Comparison of ENCODE assay signal across 2 cellular contexts in the genomic region with DNA sequence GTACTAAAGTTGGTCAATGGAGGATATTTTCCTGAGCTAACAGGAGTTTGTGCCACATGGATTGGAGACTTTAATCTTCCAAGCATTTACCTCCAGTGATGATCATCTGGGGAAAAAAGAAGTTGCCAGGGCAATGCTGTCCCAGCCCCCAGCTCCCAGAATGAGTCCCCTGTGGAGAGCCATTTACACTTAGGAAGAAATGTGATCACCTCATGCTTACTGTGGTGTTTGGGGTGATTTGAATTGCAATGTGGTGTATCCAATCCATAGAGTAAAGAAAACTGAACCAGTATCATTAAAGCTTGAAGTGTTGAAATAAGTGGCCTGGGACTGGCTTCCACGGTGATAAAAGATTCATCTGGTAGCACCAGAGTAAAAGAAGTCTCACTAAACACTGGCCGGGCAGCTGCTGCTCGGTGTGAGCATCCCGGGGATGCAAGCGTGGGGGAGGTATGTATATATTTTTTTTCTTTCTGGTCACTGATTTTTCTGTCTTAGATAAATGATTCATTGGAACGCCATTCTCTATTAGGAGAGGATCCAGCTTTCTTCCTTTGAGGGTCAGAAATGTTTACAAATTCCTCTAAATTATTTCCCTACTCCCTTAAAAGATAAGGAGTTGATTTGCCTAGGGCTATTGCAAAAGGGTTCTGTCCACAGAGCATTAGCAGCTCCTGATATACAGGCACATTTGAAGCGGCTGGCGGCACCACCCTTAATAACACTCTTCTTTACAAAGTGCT.
A peak's percentile ranks its signal among the peaks of the same experiment; 100 is the strongest.
TF ChIP-seq lines count a peak whose summit lies in the region.

No MANE protein-coding gene starts in this region.

TF ChIP-seq in WTC11, 78 proteins besides CTCF, POLR2A, EP300 and RAD21:
- peak; percentile 31; the same call in 1 of the 2 replicates for TF ChIP-seq ZNF671 (CRISPR knock-in tag; IDR thresholded peaks at IDR 0.05)
- no peak for TF ChIP-seq JAZF1 (CRISPR knock-in tag; IDR thresholded peaks at IDR 0.05)
- 0 out of 2 replicates have a peak, but pooled peaks have one; percentile 40 for TF ChIP-seq ETV6 (CRISPR knock-in tag; IDR thresholded peaks at IDR 0.05)
- peak; percentile 72 for TF ChIP-seq ZNF281 (CRISPR knock-in tag; IDR thresholded peaks at IDR 0.05)
- TF ChIP-seq, protein P1, sequence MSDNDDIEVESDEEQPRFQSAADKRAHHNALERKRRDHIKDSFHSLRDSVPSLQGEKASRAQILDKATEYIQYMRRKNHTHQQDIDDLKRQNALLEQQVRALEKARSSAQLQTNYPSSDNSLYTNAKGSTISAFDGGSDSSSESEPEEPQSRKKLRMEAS (CRISPR knock-in tag; IDR thresholded peaks at IDR 0.05) = peak; percentile 58; the same call in 1 of the 2 replicates
- peak; percentile 53; the same call in 1 of the 2 replicates for TF ChIP-seq FOXK1 (CRISPR knock-in tag; IDR thresholded peaks at IDR 0.05)
- TF ChIP-seq, protein P2, sequence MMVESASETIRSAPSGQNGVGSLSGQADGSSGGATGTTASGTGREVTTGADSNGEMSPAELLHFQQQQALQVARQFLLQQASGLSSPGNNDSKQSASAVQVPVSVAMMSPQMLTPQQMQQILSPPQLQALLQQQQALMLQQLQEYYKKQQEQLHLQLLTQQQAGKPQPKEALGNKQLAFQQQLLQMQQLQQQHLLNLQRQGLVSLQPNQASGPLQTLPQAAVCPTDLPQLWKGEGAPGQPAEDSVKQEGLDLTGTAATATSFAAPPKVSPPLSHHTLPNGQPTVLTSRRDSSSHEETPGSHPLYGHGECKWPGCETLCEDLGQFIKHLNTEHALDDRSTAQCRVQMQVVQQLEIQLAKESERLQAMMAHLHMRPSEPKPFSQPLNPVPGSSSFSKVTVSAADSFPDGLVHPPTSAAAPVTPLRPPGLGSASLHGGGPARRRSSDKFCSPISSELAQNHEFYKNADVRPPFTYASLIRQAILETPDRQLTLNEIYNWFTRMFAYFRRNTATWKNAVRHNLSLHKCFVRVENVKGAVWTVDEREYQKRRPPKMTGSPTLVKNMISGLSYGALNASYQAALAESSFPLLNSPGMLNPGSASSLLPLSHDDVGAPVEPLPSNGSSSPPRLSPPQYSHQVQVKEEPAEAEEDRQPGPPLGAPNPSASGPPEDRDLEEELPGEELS (CRISPR knock-in tag; IDR thresholded peaks at IDR 0.05) = peak; percentile 90; the same call in 1 of the 2 replicates
- TF ChIP-seq NR3C1 (CRISPR knock-in tag; conservative IDR thresholded peaks at IDR 0.05; ENCODE audit: low read depth) = no peak
- TF ChIP-seq, protein P3, sequence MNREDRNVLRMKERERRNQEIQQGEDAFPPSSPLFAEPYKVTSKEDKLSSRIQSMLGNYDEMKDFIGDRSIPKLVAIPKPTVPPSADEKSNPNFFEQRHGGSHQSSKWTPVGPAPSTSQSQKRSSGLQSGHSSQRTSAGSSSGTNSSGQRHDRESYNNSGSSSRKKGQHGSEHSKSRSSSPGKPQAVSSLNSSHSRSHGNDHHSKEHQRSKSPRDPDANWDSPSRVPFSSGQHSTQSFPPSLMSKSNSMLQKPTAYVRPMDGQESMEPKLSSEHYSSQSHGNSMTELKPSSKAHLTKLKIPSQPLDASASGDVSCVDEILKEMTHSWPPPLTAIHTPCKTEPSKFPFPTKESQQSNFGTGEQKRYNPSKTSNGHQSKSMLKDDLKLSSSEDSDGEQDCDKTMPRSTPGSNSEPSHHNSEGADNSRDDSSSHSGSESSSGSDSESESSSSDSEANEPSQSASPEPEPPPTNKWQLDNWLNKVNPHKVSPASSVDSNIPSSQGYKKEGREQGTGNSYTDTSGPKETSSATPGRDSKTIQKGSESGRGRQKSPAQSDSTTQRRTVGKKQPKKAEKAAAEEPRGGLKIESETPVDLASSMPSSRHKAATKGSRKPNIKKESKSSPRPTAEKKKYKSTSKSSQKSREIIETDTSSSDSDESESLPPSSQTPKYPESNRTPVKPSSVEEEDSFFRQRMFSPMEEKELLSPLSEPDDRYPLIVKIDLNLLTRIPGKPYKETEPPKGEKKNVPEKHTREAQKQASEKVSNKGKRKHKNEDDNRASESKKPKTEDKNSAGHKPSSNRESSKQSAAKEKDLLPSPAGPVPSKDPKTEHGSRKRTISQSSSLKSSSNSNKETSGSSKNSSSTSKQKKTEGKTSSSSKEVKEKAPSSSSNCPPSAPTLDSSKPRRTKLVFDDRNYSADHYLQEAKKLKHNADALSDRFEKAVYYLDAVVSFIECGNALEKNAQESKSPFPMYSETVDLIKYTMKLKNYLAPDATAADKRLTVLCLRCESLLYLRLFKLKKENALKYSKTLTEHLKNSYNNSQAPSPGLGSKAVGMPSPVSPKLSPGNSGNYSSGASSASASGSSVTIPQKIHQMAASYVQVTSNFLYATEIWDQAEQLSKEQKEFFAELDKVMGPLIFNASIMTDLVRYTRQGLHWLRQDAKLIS (CRISPR knock-in tag; IDR thresholded peaks at IDR 0.05; ENCODE audit: borderline replicate concordance) = 0 out of 2 replicates have a peak, but pooled peaks have one; percentile 59
TF ChIP-seq in WTC11: peak in this region for 7.

TF ChIP-seq in neural cell, 6 proteins besides CTCF, POLR2A, EP300 and RAD21:
- TF ChIP-seq POLR2AphosphoS5 (IDR thresholded peaks at IDR 0.05) (no peak), MXI1 (conservative IDR thresholded peaks at IDR 0.05; ENCODE audit: poor library complexity, severe bottlenecking) (no peak), TAF1 (IDR thresholded peaks at IDR 0.05; ENCODE audit: low read depth) (no peak), EZH2 (IDR thresholded peaks at IDR 0.05; ENCODE audit: borderline replicate concordance, insufficient read depth, low read length, poor library complexity, severe bottlenecking) (no peak), SMC3 (conservative IDR thresholded peaks at IDR 0.05; ENCODE audit: poor library complexity) (no peak)
- TF ChIP-seq, protein P4, sequence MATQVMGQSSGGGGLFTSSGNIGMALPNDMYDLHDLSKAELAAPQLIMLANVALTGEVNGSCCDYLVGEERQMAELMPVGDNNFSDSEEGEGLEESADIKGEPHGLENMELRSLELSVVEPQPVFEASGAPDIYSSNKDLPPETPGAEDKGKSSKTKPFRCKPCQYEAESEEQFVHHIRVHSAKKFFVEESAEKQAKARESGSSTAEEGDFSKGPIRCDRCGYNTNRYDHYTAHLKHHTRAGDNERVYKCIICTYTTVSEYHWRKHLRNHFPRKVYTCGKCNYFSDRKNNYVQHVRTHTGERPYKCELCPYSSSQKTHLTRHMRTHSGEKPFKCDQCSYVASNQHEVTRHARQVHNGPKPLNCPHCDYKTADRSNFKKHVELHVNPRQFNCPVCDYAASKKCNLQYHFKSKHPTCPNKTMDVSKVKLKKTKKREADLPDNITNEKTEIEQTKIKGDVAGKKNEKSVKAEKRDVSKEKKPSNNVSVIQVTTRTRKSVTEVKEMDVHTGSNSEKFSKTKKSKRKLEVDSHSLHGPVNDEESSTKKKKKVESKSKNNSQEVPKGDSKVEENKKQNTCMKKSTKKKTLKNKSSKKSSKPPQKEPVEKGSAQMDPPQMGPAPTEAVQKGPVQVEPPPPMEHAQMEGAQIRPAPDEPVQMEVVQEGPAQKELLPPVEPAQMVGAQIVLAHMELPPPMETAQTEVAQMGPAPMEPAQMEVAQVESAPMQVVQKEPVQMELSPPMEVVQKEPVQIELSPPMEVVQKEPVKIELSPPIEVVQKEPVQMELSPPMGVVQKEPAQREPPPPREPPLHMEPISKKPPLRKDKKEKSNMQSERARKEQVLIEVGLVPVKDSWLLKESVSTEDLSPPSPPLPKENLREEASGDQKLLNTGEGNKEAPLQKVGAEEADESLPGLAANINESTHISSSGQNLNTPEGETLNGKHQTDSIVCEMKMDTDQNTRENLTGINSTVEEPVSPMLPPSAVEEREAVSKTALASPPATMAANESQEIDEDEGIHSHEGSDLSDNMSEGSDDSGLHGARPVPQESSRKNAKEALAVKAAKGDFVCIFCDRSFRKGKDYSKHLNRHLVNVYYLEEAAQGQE (IDR thresholded peaks at IDR 0.05; ENCODE audit: borderline replicate concordance) = no peak
TF ChIP-seq in neural cell: peak in this region for 0.
